Comparison of ENCODE assay signal across 27 cellular contexts in genomic region chr16:56688762-56689161, GRCh38. TPM values are rescaled to one million over a fixed set of nuclear protein-coding genes. Genes with fewer than 3 reads are reported as not detected.
DNase-seq lines count a peak whose midpoint lies in the region; ATAC-seq and TF ChIP-seq lines count a peak whose summit lies in the region.
"Had no signal": no experiment of that assay in that cellular context is flagged by ENCODE, and none has a peak within 500 bp of the region (broad histone marks: within the 10 kb centered on the region; RNA-seq: fewer than 3 reads in every experiment).

No MANE protein-coding gene starts in this region.

- H2AFZ ChIP-seq in HCT116 (ENCODE audit: low read depth, low read length, poor library complexity, severe bottlenecking): no peak overlapping the region
- H2AFZ ChIP-seq: hepatocyte had no signal

- H3K4me3 ChIP-seq in A673 (ENCODE audit: low read depth, low read length, poor library complexity, severe bottlenecking) (no peak overlapping the region), HCT116 (replicated peaks in 1 of 2; ENCODE audit: low read depth in 1 of 2, low read length in 2 of 2) (no peak overlapping the region)
- H3K4me3 ChIP-seq: colonic mucosa, hepatocyte, MG63, thoracic aorta had no signal

- H3K9me3 ChIP-seq in A673 (ENCODE audit: low read depth, low read length, poor library complexity, severe bottlenecking) (no peaks in the 10 kb centered on the region), HCT116 (ENCODE audit: control insufficient read depth in 1 of 2, insufficient read depth in 1 of 2, low read depth in 1 of 2, low read length in 2 of 2) (no peaks in the 10 kb centered on the region)
- H3K9me3 ChIP-seq: colonic mucosa, SK-N-SH, thoracic aorta had no signal

- peaks cover 23% of the 10 kb centered on the region for H3K36me3 Mint-ChIP-seq in WTC11
- no peaks in the 10 kb centered on the region for H3K36me3 Mint-ChIP-seq in stimulated activated memory B cell treated with anti-CD40 and anti-IgM and Interleukin-4, amounts not matched to agents 10 μg/mL and 1 μg/mL and 100 μg/mL, for 72 hours

- peaks cover 16% of the 10 kb centered on the region for H3K9me3 Mint-ChIP-seq in WTC11
- peaks cover 8% of the 10 kb centered on the region for H3K9me3 Mint-ChIP-seq in stimulated activated memory B cell treated with anti-CD40 and anti-IgM and Interleukin-4, amounts not matched to agents 10 μg/mL and 1 μg/mL and 100 μg/mL, for 72 hours
- H3K9me3 Mint-ChIP-seq: activated T-helper 2 cell treated with anti-CD3 and anti-CD28 coated beads, Interferon-gamma antibody, Interleukin-2, Interleukin-4, amounts not matched to agents 10 μg/mL and 5 μg/mL and 100 μg/mL, durations not matched to agents 14 hours and 24 hours and 36 hours; CD4-positive, alpha-beta T cell had no signal

- peak overlapping the region; percentile 30 for H3K4me2 ChIP-seq in HCT116 (ENCODE audit: low read length)
- H3K4me2 ChIP-seq: hepatocyte, SK-N-SH had no signal

- peaks cover 6% of the 10 kb centered on the region for H3K4me1 ChIP-seq in A673 (ENCODE audit: insufficient read depth, low read length, poor library complexity, severe bottlenecking)
- peaks cover 19 to 36% of the 10 kb centered on the region in 2 experiments for H3K4me1 ChIP-seq in HCT116 (ENCODE audit: control insufficient read depth in 1 of 2, insufficient read depth in 2 of 2, low read length in 2 of 2)
- H3K4me1 ChIP-seq: colonic mucosa had no signal

- H3K79me2 ChIP-seq in HCT116 (ENCODE audit: insufficient read depth, low read length): no peaks in the 10 kb centered on the region
- H3K79me2 ChIP-seq: hepatocyte had no signal

- BruUV-seq in A673 (replicated peaks; lab: Mats Ljungman, UMichigan) (no TSS peak), HCT116 (replicated peaks; lab: Mats Ljungman, UMichigan) (no TSS peak)

- no peak for TF ChIP-seq POLR2A in HCT116 (IDR thresholded peaks at IDR 0.05; ENCODE audit: borderline replicate concordance, extremely low read depth, insufficient read depth, insufficient read length)

- H3K27me3 Mint-ChIP-seq in WTC11 (ENCODE audit: low read depth): peaks cover 2% of the 10 kb centered on the region; the same call in 1 of the 2 replicates
- peaks cover 56% of the 10 kb centered on the region for H3K27me3 Mint-ChIP-seq in stimulated activated memory B cell treated with anti-CD40 and anti-IgM and Interleukin-4, amounts not matched to agents 10 μg/mL and 1 μg/mL and 100 μg/mL, for 72 hours
- H3K27me3 Mint-ChIP-seq: CD4-positive, alpha-beta T cell had no signal

- H3K27me3 ChIP-seq in A673 (replicated peaks; ENCODE audit: insufficient read depth, low read depth, low read length, poor library complexity): no peaks in the 10 kb centered on the region
- no peaks in the 10 kb centered on the region for H3K27me3 ChIP-seq in HCT116 (ENCODE audit: insufficient read depth, low read length)
- H3K27me3 ChIP-seq: colonic mucosa, MG63 had no signal

- H3K9ac ChIP-seq in HCT116 (ENCODE audit: low read length): no peak overlapping the region
- H3K9ac ChIP-seq: SK-N-SH had no signal

- POLR2A ChIA-PET in A673 (lab: Charles Lee; ENCODE audit: low non-redundant PET) (no interaction called here), HCT116 (lab: Charles Lee) (no interaction called here), WTC11 (lab: Charles Lee) (no interaction called here)

- H3K9me2 ChIP-seq in HCT116 (ENCODE audit: insufficient read depth): no peaks in the 10 kb centered on the region
- H3K9me2 ChIP-seq: SK-N-SH had no signal

- H4K20me1 ChIP-seq in HCT116 (ENCODE audit: insufficient read depth): no peaks in the 10 kb centered on the region

- DNase-seq in A673 (ENCODE audit: low spot score): peak; percentile 40
- DNase-seq in HCT116 (ENCODE audit: low read depth, low spot score): no peak
- no peak for DNase-seq in WTC11 (ENCODE audit: low spot score)
- DNase-seq in NOMO-1 treated with DMSO at 0.1 percent for 48 hours (lab: John Stamatoyannopoulos, UW; ENCODE audit: unreplicated experiment): no peak
- DNase-seq: activated CD8-positive, alpha-beta memory T cell treated with anti-CD3 and anti-CD28 coated beads, Interleukin-2, amount 50 U/mL, for 4 hours; CD4-positive, alpha-beta T cell; colonic mucosa; DMS153; left ventricle myocardium superior; NCI-H774; nephron progenitor cell; SK-N-SH; stimulated activated CD4-positive, alpha-beta T cell treated with anti-CD3 and anti-CD28 coated beads, Interleukin-2, amount 100 ng/mL, for 24 hours; stimulated activated naive CD4-positive, alpha-beta T cell had no signal

- no peak for TF ChIP-seq CTCF in A673 (conservative IDR thresholded peaks at IDR 0.05; ENCODE audit: low read depth, low read length)
- TF ChIP-seq CTCF in HCT116 (IDR thresholded peaks at IDR 0.05 in 2 of 3, conservative IDR thresholded peaks at IDR 0.05 in 1 of 3; ENCODE audit: borderline replicate concordance in 1 of 3, insufficient read depth in 1 of 3, low read depth in 2 of 3, low read length in 2 of 3): peak in 2 of 3 experiments; percentile 2 to 16; a peak in 1 of 6 replicates
- no peak for TF ChIP-seq CTCF in WTC11 (IDR thresholded peaks at IDR 0.05)

- H3K27ac Mint-ChIP-seq in WTC11: no peak overlapping the region
- H3K27ac Mint-ChIP-seq in stimulated activated memory B cell treated with anti-CD40 and anti-IgM and Interleukin-4, amounts not matched to agents 10 μg/mL and 1 μg/mL and 100 μg/mL, for 72 hours: no peak overlapping the region
- H3K27ac Mint-ChIP-seq: activated T-helper 2 cell treated with anti-CD3 and anti-CD28 coated beads, Interferon-gamma antibody, Interleukin-2, Interleukin-4, amounts not matched to agents 10 μg/mL and 5 μg/mL and 100 μg/mL, durations not matched to agents 14 hours and 24 hours and 36 hours; CD4-positive, alpha-beta T cell; nephron progenitor cell had no signal

- H3K4me1 Mint-ChIP-seq in WTC11: peaks cover 15% of the 10 kb centered on the region
- H3K4me1 Mint-ChIP-seq in stimulated activated memory B cell treated with anti-CD40 and anti-IgM and Interleukin-4, amounts not matched to agents 10 μg/mL and 1 μg/mL and 100 μg/mL, for 72 hours: no peaks in the 10 kb centered on the region

- no peak overlapping the region for H3K27ac ChIP-seq in A673 (ENCODE audit: low read depth, low read length, poor library complexity, severe bottlenecking)
- H3K27ac ChIP-seq in HCT116 (ENCODE audit: low read depth, low read length): no peak overlapping the region
- H3K27ac ChIP-seq: colonic mucosa, hepatocyte, HL-60, thoracic aorta, VCaP had no signal

- ATAC-seq in HCT116 (peak; percentile 47; the same call in 1 of the 2 replicates), WTC11 (peak; percentile 33; the same call in 1 of the 2 replicates), HG03469 (IDR thresholded peaks at IDR 0.05; ENCODE audit: unreplicated experiment) (no peak)
- ATAC-seq in stimulated activated memory B cell treated with anti-CD40 and anti-IgM and Interleukin-4, amounts not matched to agents 10 μg/mL and 1 μg/mL and 100 μg/mL, for 72 hours: no peak
- ATAC-seq: left ventricle myocardium superior, Panc1 had no signal

- intact Hi-C loops in A673 (cut with micrococcal nuclease; ENCODE audit: unreplicated experiment): no loop called here
- intact Hi-C loops in HCT116 (cut with micrococcal nuclease): no loop called here

- CTCF ChIA-PET in A673 (lab: Charles Lee): no interaction called here
- CTCF ChIA-PET in HCT116 (lab: Charles Lee): no interaction called here
- CTCF ChIA-PET in WTC11 (lab: Charles Lee): interaction anchor here (0.9 to 2.3 kb wide), 2 partner anchors 13 to 15 kb away, joined by 3 to 8 read pairs; no protein-coding TSS in a partner anchor

- H3K36me3 ChIP-seq in A673 (ENCODE audit: insufficient read depth, low read length, poor library complexity, severe bottlenecking): no peaks in the 10 kb centered on the region
- no peaks in the 10 kb centered on the region for H3K36me3 ChIP-seq in HCT116 (ENCODE audit: control insufficient read depth in 1 of 2, insufficient read depth in 2 of 2, low read length in 2 of 2)
- H3K36me3 ChIP-seq: colonic mucosa, MG63, thoracic aorta had no signal

- H3K4me3 Mint-ChIP-seq in WTC11: no peak overlapping the region
- H3K4me3 Mint-ChIP-seq in stimulated activated memory B cell treated with anti-CD40 and anti-IgM and Interleukin-4, amounts not matched to agents 10 μg/mL and 1 μg/mL and 100 μg/mL, for 72 hours: no peak overlapping the region
- H3K4me3 Mint-ChIP-seq: CD4-positive, alpha-beta T cell; nephron progenitor cell had no signal

- RAD21 ChIA-PET in HCT116 (lab: Charles Lee; ENCODE audit: low non-redundant PET in 1 of 2, low total read pairs in 2 of 2, uncharacterized antibody in 2 of 2, unreplicated experiment in 2 of 2): no interaction called here

- no peak for TF ChIP-seq RAD21 in HCT116 (IDR thresholded peaks at IDR 0.05; ENCODE audit: low read depth)

TF ChIP-seq in HCT116, 20 proteins besides CTCF, POLR2A, EP300 and RAD21 (continues in another document):
- TF ChIP-seq ELF1 (IDR thresholded peaks at IDR 0.05; ENCODE audit: borderline replicate concordance, low read depth): no peak

TF ChIP-seq in WTC11, 78 proteins besides CTCF, POLR2A, EP300 and RAD21 (continues in another document):
- TF ChIP-seq ETV6 (CRISPR knock-in tag; IDR thresholded peaks at IDR 0.05) (no peak), PREB (CRISPR knock-in tag; IDR thresholded peaks at IDR 0.05; ENCODE audit: borderline replicate concordance) (no peak), SMAD4 (CRISPR knock-in tag; IDR thresholded peaks at IDR 0.05) (no peak), ZNF423 (CRISPR knock-in tag; IDR thresholded peaks at IDR 0.05) (no peak)

RNA-seq across cellular contexts. Expression of gene MT1X, which starts 6.5 kb away (rescaled TPM):
- total RNA-seq in A673 (2021) (30.0 and 74.3 TPM in 2 replicates), HCT116 (2021; ENCODE audit: unreplicated experiment) (50.2 TPM), WTC11 (2021) (328 to 466 TPM (median 465 TPM) in 3 replicates)
- 292 and 321 TPM in 2 replicates for polyA plus RNA-seq in HCT116 (2012)

RNA-seq across cellular contexts. Expression of gene MT1H, which starts 19.1 kb away (rescaled TPM):
- total RNA-seq in A673 (2021): 2.4 TPM in 1 of 2 replicates, not detected in the other
- total RNA-seq in HCT116 (2021; ENCODE audit: unreplicated experiment): not detected
- polyA plus RNA-seq in HCT116 (2012): not detected in 2 replicates
- total RNA-seq in WTC11 (2021): 122 to 164 TPM (median 159 TPM) in 3 replicates
- total RNA-seq: activated T-helper 2 cell treated with anti-CD3 and anti-CD28 coated beads, Interferon-gamma antibody, Interleukin-2, Interleukin-4, amounts not matched to agents 10 μg/mL and 5 μg/mL and 100 μg/mL, durations not matched to agents 14 hours and 24 hours and 36 hours; CD4-positive, alpha-beta T cell; fibroblast of villous mesenchyme; hepatocyte; left ventricle myocardium superior; mononuclear cell; skeletal muscle tissue; thoracic aorta had no signal
- polyA plus RNA-seq: SK-N-SH had no signal

RNA-seq across cellular contexts. Expression of gene MT1G, which starts 20.9 kb away (rescaled TPM):
- 10.8 and 48.8 TPM in 2 replicates for total RNA-seq in A673 (2021)
- 1.2 TPM for total RNA-seq in HCT116 (2021; ENCODE audit: unreplicated experiment)
- not detected in 2 replicates for polyA plus RNA-seq in HCT116 (2012)
- 326 to 361 TPM (median 333 TPM) in 3 replicates for total RNA-seq in WTC11 (2021)
- total RNA-seq: CD4-positive, alpha-beta T cell; fibroblast of villous mesenchyme; left ventricle myocardium superior; mononuclear cell; skeletal muscle tissue had no signal

RNA-seq across cellular contexts. Expression of gene MT1F, which starts 31.0 kb away (rescaled TPM):
- total RNA-seq in A673 (2021) (7.7 and 26.9 TPM in 2 replicates), HCT116 (2021; ENCODE audit: unreplicated experiment) (7.3 TPM), WTC11 (2021) (50.6 to 60.2 TPM (median 58.2 TPM) in 3 replicates)
- polyA plus RNA-seq in HCT116 (2012): 24.2 and 24.5 TPM in 2 replicates
- total RNA-seq: fibroblast of villous mesenchyme, skeletal muscle tissue had no signal

RNA-seq across cellular contexts. Expression of gene MT1B, which starts 37.1 kb away (rescaled TPM):
- total RNA-seq in A673 (2021) (not detected in 2 replicates), HCT116 (2021; ENCODE audit: unreplicated experiment) (not detected), WTC11 (2021) (not detected in 3 replicates)
- polyA plus RNA-seq in HCT116 (2012): 0.26 TPM in 1 of 2 replicates, not detected in the other
- total RNA-seq: activated T-helper 2 cell treated with anti-CD3 and anti-CD28 coated beads, Interferon-gamma antibody, Interleukin-2, Interleukin-4, amounts not matched to agents 10 μg/mL and 5 μg/mL and 100 μg/mL, durations not matched to agents 14 hours and 24 hours and 36 hours; CD4-positive, alpha-beta T cell; colonic mucosa; fibroblast of villous mesenchyme; hepatocyte; left ventricle myocardium superior; mononuclear cell; skeletal muscle tissue; T-helper 2 cell treated with Interferon-gamma antibody and Interleukin-4, amounts not matched to agents 100 ng/mL and 5 ng/mL, for 36 hours; thoracic aorta had no signal
- polyA plus RNA-seq: SK-N-SH had no signal

Comparison
In these comparisons a context has a peak if more than half of its experiments do, and no peak if none do; other contexts are left out.
1. CTCF ChIP-seq: peak in HCT116 (2 of 3); none in A673 (single experiment) and WTC11 (single experiment).
2. ATAC-seq: peak in HCT116 (single experiment) and WTC11 (single experiment); none in HG03469 (single experiment) and stimulated activated memory B cell treated with anti-CD40 and anti-IgM and Interleukin-4, amounts not matched to agents 10 μg/mL and 1 μg/mL and 100 μg/mL, for 72 hours (single experiment).
3. RNA of gene MT1H, which starts 19.1 kb away (total RNA-seq): 122 to 164 TPM in WTC11; 2.4 TPM in A673 and not detected in HCT116 (single experiment); every median in the first group is over 10 times any median in the second.